24 cellular contexts compared by ENCODE assay signal in genomic region chr13:79503473-79504017, GRCh38. TPM values are rescaled to one million over a fixed set of nuclear protein-coding genes. Genes with fewer than 3 reads are reported as not detected.
DNase-seq lines count a peak whose midpoint lies in the region; ATAC-seq and TF ChIP-seq lines count a peak whose summit lies in the region.
"Had no signal": no experiment of that assay in that cellular context is flagged by ENCODE, and none has a peak within 500 bp of the region (broad histone marks: within the 10 kb centered on the region; RNA-seq: fewer than 3 reads in every experiment).

No MANE protein-coding gene starts in this region.

- H3K4me1 ChIP-seq in endodermal cell (ENCODE audit: control insufficient read depth, insufficient read depth, low read length), result no peaks in the 10 kb centered on the region
- H3K4me1 ChIP-seq in testis, result no peaks in the 10 kb centered on the region
- H3K4me1 ChIP-seq: A549, lower lobe of right lung had no signal

- no peak overlapping the region for H3K9ac ChIP-seq in endodermal cell (ENCODE audit: extremely low read depth, low read length, poor library complexity, severe bottlenecking)

- H3K36me3 ChIP-seq in endodermal cell (ENCODE audit: control insufficient read depth, insufficient read depth, low read length) (no peaks in the 10 kb centered on the region), testis (ENCODE audit: low read depth, missing control alignments) (no peaks in the 10 kb centered on the region)
- H3K36me3 ChIP-seq: lower lobe of right lung had no signal

- no peaks in the 10 kb centered on the region for H3K27me3 Mint-ChIP-seq in activated CD4-positive, alpha-beta memory T cell treated with anti-CD3 and anti-CD28 coated beads for 36 hours
- no peaks in the 10 kb centered on the region for H3K27me3 Mint-ChIP-seq in activated CD4-positive, alpha-beta memory T cell treated with anti-CD3 and anti-CD28 coated beads, Interleukin-2, amount 10 ng/mL, durations not matched to agents 7 days and 5 days
- H3K27me3 Mint-ChIP-seq in natural killer cell treated with Interleukin-12 subunit alpha and Interleukin-12 subunit beta and Interleukin-15 and Interleukin-18, amount 100 ng/mL, for 72 hours, result peaks cover 0 to 4% of the 10 kb centered on the region in 2 donors
- H3K27me3 Mint-ChIP-seq in natural killer cell (ENCODE audit: low read depth in 2 of 2) (peaks cover 3 to 23% of the 10 kb centered on the region in 2 donors), endodermal cell (ENCODE audit: insufficient read depth) (no peaks in the 10 kb centered on the region)
- no peaks in the 10 kb centered on the region for H3K27me3 Mint-ChIP-seq in naive thymus-derived CD8-positive, alpha-beta T cell
- H3K27me3 Mint-ChIP-seq: progenitor cell of endocrine pancreas had no signal

- POLR2A ChIA-PET in activated CD4-positive, alpha-beta memory T cell treated with anti-CD3 and anti-CD28 coated beads for 36 hours (lab: Charles Lee), result interaction anchor here (0.9 kb wide), 1 partner anchor 12 kb away, joined by 3 read pairs; no protein-coding TSS in a partner anchor
- POLR2A ChIA-PET in activated CD4-positive, alpha-beta memory T cell treated with anti-CD3 and anti-CD28 coated beads, Interleukin-2, amount 10 ng/mL, durations not matched to agents 7 days and 5 days (lab: Charles Lee), result no interaction called here
- POLR2A ChIA-PET in naive thymus-derived CD8-positive, alpha-beta T cell (lab: Charles Lee), result no interaction called here

- no peak overlapping the region for H3K4me3 ChIP-seq in endodermal cell (ENCODE audit: low read length)
- no peak overlapping the region for H3K4me3 ChIP-seq in testis
- H3K4me3 ChIP-seq: A549, lower lobe of right lung had no signal

- no peak for DNase-seq in activated CD4-positive, alpha-beta memory T cell treated with anti-CD3 and anti-CD28 coated beads for 36 hours
- DNase-seq in activated CD4-positive, alpha-beta memory T cell treated with anti-CD3 and anti-CD28 coated beads, Interleukin-2, amount 10 ng/mL, durations not matched to agents 7 days and 5 days, result no peak
- DNase-seq in natural killer cell treated with Interleukin-12 subunit alpha and Interleukin-12 subunit beta and Interleukin-15 and Interleukin-18, amount 100 ng/mL, for 72 hours (ENCODE audit: low spot score), result no peak
- DNase-seq in natural killer cell, result no peak
- DNase-seq in endodermal cell, result no peak
- DNase-seq in naive thymus-derived CD8-positive, alpha-beta T cell, result no peak
- no peak for DNase-seq in AG08396 (ENCODE audit: low spot score)
- no peak for DNase-seq in testis
- DNase-seq: activated effector memory CD4-positive, alpha-beta T cell treated with anti-CD3 and anti-CD28 coated beads, Interleukin-2, amount 50 U/mL, for 16 hours; aorta; DMS53; GF-D8; GOT3; islet precursor cell; KBM-7; lower lobe of right lung; MM.1S; NCI-H1417; NCI-H2081; OCI-M1 had no signal

- H3K27me3 ChIP-seq in endodermal cell (ENCODE audit: control insufficient read depth, insufficient read depth, low read length, poor library complexity, severe bottlenecking), result no peaks in the 10 kb centered on the region
- H3K27me3 ChIP-seq in testis, result no peaks in the 10 kb centered on the region

- H3K4me3 Mint-ChIP-seq in activated CD4-positive, alpha-beta memory T cell treated with anti-CD3 and anti-CD28 coated beads for 36 hours, result no peak overlapping the region
- no peak overlapping the region for H3K4me3 Mint-ChIP-seq in activated CD4-positive, alpha-beta memory T cell treated with anti-CD3 and anti-CD28 coated beads, Interleukin-2, amount 10 ng/mL, durations not matched to agents 7 days and 5 days
- H3K4me3 Mint-ChIP-seq in natural killer cell treated with Interleukin-12 subunit alpha and Interleukin-12 subunit beta and Interleukin-15 and Interleukin-18, amount 100 ng/mL, for 72 hours, result peak overlapping the region; percentile 7
- H3K4me3 Mint-ChIP-seq in natural killer cell (no peak overlapping the region), endodermal cell (no peak overlapping the region)
- H3K4me3 Mint-ChIP-seq in naive thymus-derived CD8-positive, alpha-beta T cell, result no peak overlapping the region
- H3K4me3 Mint-ChIP-seq: B cell had no signal

- intact Hi-C loops in activated CD4-positive, alpha-beta memory T cell treated with anti-CD3 and anti-CD28 coated beads for 36 hours (cut with micrococcal nuclease), result no loop called here
- intact Hi-C loops in natural killer cell (cut with micrococcal nuclease) (no loop called here), testis (cut with DNase I; ENCODE audit: low total_unique reads) (no loop called here)

- TF ChIP-seq POLR2A in testis (IDR thresholded peaks at IDR 0.05), result no peak

- no peak overlapping the region for H3K27ac ChIP-seq in endodermal cell (ENCODE audit: low read depth, low read length)
- no peak overlapping the region for H3K27ac ChIP-seq in testis
- H3K27ac ChIP-seq: A549, lower lobe of right lung had no signal

- H3K27ac Mint-ChIP-seq in activated CD4-positive, alpha-beta memory T cell treated with anti-CD3 and anti-CD28 coated beads for 36 hours, result peak overlapping the region; percentile 47
- H3K27ac Mint-ChIP-seq in activated CD4-positive, alpha-beta memory T cell treated with anti-CD3 and anti-CD28 coated beads, Interleukin-2, amount 10 ng/mL, durations not matched to agents 7 days and 5 days, result no peak overlapping the region
- peak overlapping the region in 1 of 2 donors; percentile 24 for H3K27ac Mint-ChIP-seq in natural killer cell treated with Interleukin-12 subunit alpha and Interleukin-12 subunit beta and Interleukin-15 and Interleukin-18, amount 100 ng/mL, for 72 hours
- H3K27ac Mint-ChIP-seq in natural killer cell (no peak overlapping the region), endodermal cell (no peak overlapping the region)
- H3K27ac Mint-ChIP-seq in naive thymus-derived CD8-positive, alpha-beta T cell, result no peak overlapping the region
- H3K27ac Mint-ChIP-seq: B cell, progenitor cell of endocrine pancreas had no signal

- no peaks in the 10 kb centered on the region for H3K9me3 Mint-ChIP-seq in activated CD4-positive, alpha-beta memory T cell treated with anti-CD3 and anti-CD28 coated beads for 36 hours
- H3K9me3 Mint-ChIP-seq in activated CD4-positive, alpha-beta memory T cell treated with anti-CD3 and anti-CD28 coated beads, Interleukin-2, amount 10 ng/mL, durations not matched to agents 7 days and 5 days, result peaks cover 11% of the 10 kb centered on the region
- H3K9me3 Mint-ChIP-seq in natural killer cell treated with Interleukin-12 subunit alpha and Interleukin-12 subunit beta and Interleukin-15 and Interleukin-18, amount 100 ng/mL, for 72 hours, result peaks cover 3% of the 10 kb centered on the region
- H3K9me3 Mint-ChIP-seq in natural killer cell, result no peaks in the 10 kb centered on the region
- H3K9me3 Mint-ChIP-seq in endodermal cell, result no peaks in the 10 kb centered on the region
- peaks cover 0 to 3% (median 0%) of the 10 kb centered on the region in 9 donors for H3K9me3 Mint-ChIP-seq in naive thymus-derived CD8-positive, alpha-beta T cell

- H3K9me3 ChIP-seq in endodermal cell (ENCODE audit: control insufficient read depth, low read length) (no peaks in the 10 kb centered on the region), testis (no peaks in the 10 kb centered on the region)
- H3K9me3 ChIP-seq: A549, lower lobe of right lung had no signal

- TF ChIP-seq CTCF in natural killer cell (IDR thresholded peaks at IDR 0.05) (no peak), endodermal cell (conservative IDR thresholded peaks at IDR 0.05) (peak; percentile 2), testis (IDR thresholded peaks at IDR 0.05) (no peak)

- peaks cover 27% of the 10 kb centered on the region for H3K36me3 Mint-ChIP-seq in activated CD4-positive, alpha-beta memory T cell treated with anti-CD3 and anti-CD28 coated beads for 36 hours
- H3K36me3 Mint-ChIP-seq in activated CD4-positive, alpha-beta memory T cell treated with anti-CD3 and anti-CD28 coated beads, Interleukin-2, amount 10 ng/mL, durations not matched to agents 7 days and 5 days (ENCODE audit: low read depth), result peaks cover 41% of the 10 kb centered on the region
- peaks cover 8% of the 10 kb centered on the region for H3K36me3 Mint-ChIP-seq in natural killer cell treated with Interleukin-12 subunit alpha and Interleukin-12 subunit beta and Interleukin-15 and Interleukin-18, amount 100 ng/mL, for 72 hours
- no peaks in the 10 kb centered on the region for H3K36me3 Mint-ChIP-seq in natural killer cell
- no peaks in the 10 kb centered on the region for H3K36me3 Mint-ChIP-seq in endodermal cell (ENCODE audit: low read depth)
- H3K36me3 Mint-ChIP-seq in naive thymus-derived CD8-positive, alpha-beta T cell, result peaks cover 0 to 3% (median 0%) of the 10 kb centered on the region in 3 donors

- peaks cover 75% of the 10 kb centered on the region for H3K4me1 Mint-ChIP-seq in activated CD4-positive, alpha-beta memory T cell treated with anti-CD3 and anti-CD28 coated beads for 36 hours (ENCODE audit: low read depth)
- peaks cover 56% of the 10 kb centered on the region for H3K4me1 Mint-ChIP-seq in activated CD4-positive, alpha-beta memory T cell treated with anti-CD3 and anti-CD28 coated beads, Interleukin-2, amount 10 ng/mL, durations not matched to agents 7 days and 5 days
- peaks cover 31 to 42% of the 10 kb centered on the region in 2 donors for H3K4me1 Mint-ChIP-seq in natural killer cell treated with Interleukin-12 subunit alpha and Interleukin-12 subunit beta and Interleukin-15 and Interleukin-18, amount 100 ng/mL, for 72 hours (ENCODE audit: low read depth in 2 of 2)
- peaks cover 21 to 26% of the 10 kb centered on the region in 2 donors for H3K4me1 Mint-ChIP-seq in natural killer cell
- H3K4me1 Mint-ChIP-seq in endodermal cell, result peaks cover 9% of the 10 kb centered on the region
- peaks cover 13 to 33% (median 18%) of the 10 kb centered on the region in 4 donors for H3K4me1 Mint-ChIP-seq in naive thymus-derived CD8-positive, alpha-beta T cell
- H3K4me1 Mint-ChIP-seq: B cell had no signal

- CTCF ChIA-PET in activated CD4-positive, alpha-beta memory T cell treated with anti-CD3 and anti-CD28 coated beads for 36 hours (lab: Charles Lee), result interaction anchor here (0.6 to 5.8 kb wide), 2 partner anchors 19 to 79 kb away, joined by 4 to 41 read pairs; no protein-coding TSS in a partner anchor
- CTCF ChIA-PET in activated CD4-positive, alpha-beta memory T cell treated with anti-CD3 and anti-CD28 coated beads, Interleukin-2, amount 10 ng/mL, durations not matched to agents 7 days and 5 days (lab: Charles Lee), result no interaction called here

- ATAC-seq in natural killer cell treated with Interleukin-12 subunit alpha and Interleukin-12 subunit beta and Interleukin-15 and Interleukin-18, amount 100 ng/mL, for 72 hours, result no peak
- no peak for ATAC-seq in natural killer cell
- ATAC-seq in naive thymus-derived CD8-positive, alpha-beta T cell, result no peak
- ATAC-seq: A549; activated CD4-positive, CD25-positive, alpha-beta regulatory T cell treated with anti-CD3 and anti-CD28 coated beads, Interleukin-2, amount 50 U/mL, for 24 hours; lower lobe of right lung had no signal

RNA-seq across cellular contexts. Expression of gene NDFIP2, which starts 22.6 kb away (rescaled TPM):
- total RNA-seq in activated CD4-positive, alpha-beta memory T cell treated with anti-CD3 and anti-CD28 coated beads for 36 hours, result 100 to 1,000 TPM; 175 to 178 TPM
- total RNA-seq in activated CD4-positive, alpha-beta memory T cell treated with anti-CD3 and anti-CD28 coated beads, Interleukin-2, amount 10 ng/mL, durations not matched to agents 7 days and 5 days, result 10 to 100 TPM; 49.6 to 53.2 TPM
- total RNA-seq in natural killer cell treated with Interleukin-12 subunit alpha and Interleukin-12 subunit beta and Interleukin-15 and Interleukin-18, amount 100 ng/mL, for 72 hours, result 100 to 1,000 TPM in 1 of 2 donors, 10 to 100 TPM in 1; 54.1 to 110 TPM
- total RNA-seq in natural killer cell (1 to 10 TPM; 2.6 to 9.6 (median 3.6) TPM), endodermal cell (10 to 100 TPM; 27.9 to 29.2 TPM), testis (10 to 100 TPM; 25.3 to 33.8 TPM)
- polyA plus RNA-seq in endodermal cell (2013, experiment 1 of 2), result 27.3 TPM
- polyA plus RNA-seq in endodermal cell (2013, experiment 2 of 2), result 26.6 TPM
- 1 to 10 TPM in 1 of 2 experiments, under 1 TPM in 1; 0.78 to 1.9 TPM for total RNA-seq in naive thymus-derived CD8-positive, alpha-beta T cell
- polyA plus RNA-seq in naive thymus-derived CD8-positive, alpha-beta T cell, result 1 to 10 TPM in 2 of 3 donors, under 1 TPM in 1; 0.57 to 3.1 (median 2.3) TPM
- 56.1 TPM for polyA plus RNA-seq in testis (ENCODE audit: insufficient read depth, low read depth, low replicate concordance)
